In the genomic region with DNA sequence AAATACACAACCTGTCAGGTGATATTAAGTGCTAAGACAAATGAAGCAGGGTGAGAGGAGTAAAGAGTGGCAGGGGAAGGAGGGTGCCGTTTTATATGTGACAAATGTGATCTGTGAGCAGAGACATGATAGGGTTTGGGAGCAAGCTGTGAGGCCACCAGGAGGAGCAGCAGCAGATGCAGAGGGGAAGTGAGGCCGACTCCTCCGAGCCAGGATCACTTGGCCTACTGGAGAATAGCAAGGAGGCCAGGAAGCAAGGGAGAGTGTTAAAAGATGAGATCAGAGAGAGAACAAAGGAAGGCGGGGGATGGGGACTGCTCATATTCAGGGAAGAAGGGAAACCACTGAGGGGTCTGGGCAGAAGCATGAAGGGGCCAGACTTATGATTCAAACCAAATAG, we compare ENCODE assay signal across 9 cellular contexts.
A peak's percentile ranks its signal among the peaks of the same experiment; 100 is the strongest.
DNase-seq lines count a peak whose midpoint lies in the region; ATAC-seq and TF ChIP-seq lines count a peak whose summit lies in the region.
"Had no signal": no experiment of that assay in that cellular context is flagged by ENCODE, and none has a peak within 500 bp of the region (broad histone marks: within the 10 kb centered on the region; RNA-seq: fewer than 3 reads in every experiment).

No MANE protein-coding gene starts in this region.

- H3K27ac ChIP-seq in IMR-90 (ENCODE audit: insufficient read depth, low read length), result no peak overlapping the region

- no peak overlapping the region for H3K9ac ChIP-seq in IMR-90 (ENCODE audit: low read depth, low read length)

- intact Hi-C loops in IMR-90 (cut with micrococcal nuclease), result no loop called here

- H4K20me1 ChIP-seq in IMR-90 (ENCODE audit: insufficient read depth, low read length), result no peaks in the 10 kb centered on the region

- no peak overlapping the region for H2AK5ac ChIP-seq in IMR-90 (ENCODE audit: low read depth, low read length)

- no peak overlapping the region for H3K4me3 ChIP-seq in IMR-90 (ENCODE audit: insufficient read depth, low read depth, low read length)

- H2BK120ac ChIP-seq in IMR-90 (ENCODE audit: low read depth, low read length), result no peak overlapping the region

- no peak overlapping the region for H3K23ac ChIP-seq in IMR-90 (ENCODE audit: low read depth, low read length)

- H2BK15ac ChIP-seq in IMR-90 (ENCODE audit: low read depth, low read length), result no peak overlapping the region

- H3K9me1 ChIP-seq in IMR-90 (ENCODE audit: insufficient read depth, low read length), result peaks cover 3% of the 10 kb centered on the region; the same call in 1 of the 2 replicates

- H2BK5ac ChIP-seq in IMR-90 (ENCODE audit: low read depth, low read length, poor library complexity, severe bottlenecking), result no peak overlapping the region

- no peaks in the 10 kb centered on the region for H3K27me3 ChIP-seq in IMR-90 (ENCODE audit: control insufficient read depth, insufficient read depth, low read length)

- no peak overlapping the region for H3K56ac ChIP-seq in IMR-90 (ENCODE audit: extremely low read depth, insufficient read depth, low read length)

- in situ Hi-C loops in IMR-90 (cut with MboI; ENCODE audit: low sequenced_read_pairs), result loop anchor here (10.0 kb wide), 1 partner anchor 142 kb away; no protein-coding TSS in a partner anchor

- no peak for TF ChIP-seq POLR2A in IMR-90 (IDR thresholded peaks at IDR 0.05; ENCODE audit: low read depth, low read length)

- no peaks in the 10 kb centered on the region; a peak in 1 of 4 replicates for H3K79me1 ChIP-seq in IMR-90 (ENCODE audit: low read depth in 1 of 2, low read length in 2 of 2)

- 0 out of 2 replicates have a peak overlapping the region, but pooled peaks have one; percentile 27 for H3K18ac ChIP-seq in IMR-90 (ENCODE audit: low read depth, low read length)

- CTCF ChIA-PET in IMR-90 (lab: Yijun Ruan, JAX), result interaction anchor here (1.0 kb wide), 1 partner anchor 21 kb away, joined by 4 read pairs; no protein-coding TSS in a partner anchor

- TF ChIP-seq CTCF in IMR-90 (conservative IDR thresholded peaks at IDR 0.05; ENCODE audit: low read depth, low read length), result peak; percentile 52

- 47% methylated on average over 3 of the region's 4 CpGs; no CpG with 5 or more reads in 1 of the 2 experiments for WGBS in IMR-90 (ENCODE audit: extremely low coverage in 2 of 2, insufficient read length in 1 of 2), 2 experiments

- ATAC-seq in IMR-90 (ENCODE audit: low read depth) (peak; percentile 79), GM21717 (IDR thresholded peaks at IDR 0.05; ENCODE audit: unreplicated experiment) (no peak), HG02610 (IDR thresholded peaks at IDR 0.05; ENCODE audit: unreplicated experiment) (no peak), GM21390 (IDR thresholded peaks at IDR 0.05; ENCODE audit: unreplicated experiment) (no peak)

- no peak overlapping the region for H4K91ac ChIP-seq in IMR-90 (ENCODE audit: insufficient read depth, low read depth, low read length)

- H2BK20ac ChIP-seq in IMR-90 (ENCODE audit: low read depth, low read length), result no peak overlapping the region

- H2AK9ac ChIP-seq in IMR-90 (replicated peaks; ENCODE audit: low read depth, low read length, poor library complexity), result peak overlapping the region; percentile 14

- no TSS peak for BruUV-seq in IMR-90 (replicated peaks; lab: Mats Ljungman, UMichigan)

- H3K36me3 ChIP-seq in IMR-90 (ENCODE audit: control insufficient read depth, insufficient read depth, low read length), result peaks cover 11% of the 10 kb centered on the region

- H3K14ac ChIP-seq in IMR-90 (replicated peaks; ENCODE audit: low read depth, low read length), result no peak overlapping the region

- peak overlapping the region in 1 of 2 experiments; percentile 23; a peak in 1 of 4 replicates for H4K8ac ChIP-seq in IMR-90 (ENCODE audit: low read depth in 2 of 2, low read length in 2 of 2)

- H4K5ac ChIP-seq in IMR-90 (ENCODE audit: low read depth, low read length), result peak overlapping the region; percentile 42; the same call in 1 of the 2 replicates

- H3K4me2 ChIP-seq in IMR-90 (ENCODE audit: low read depth, low read length), result no peak overlapping the region

- DNase-seq in AG20443 (ENCODE audit: low spot score) (peak; percentile 61), IMR-90 (peak; percentile 70), amniotic epithelial cell (ENCODE audit: low read depth) (peak; percentile 51), kidney tubule cell (ENCODE audit: low spot score) (peak; percentile 75)
- no peak for DNase-seq in stimulated activated CD4-positive, alpha-beta T cell treated with anti-CD3 and anti-CD28 coated beads, Interleukin-15, amount 100 ng/mL, for 24 hours
- DNase-seq: SIG-M5 had no signal

- no peaks in the 10 kb centered on the region for H3K9me3 ChIP-seq in IMR-90 (ENCODE audit: control insufficient read depth, insufficient read depth, low read length)

- TF ChIP-seq RAD21 in IMR-90 (IDR thresholded peaks at IDR 0.05; ENCODE audit: low read length), result peak; percentile 67

- H3K4me1 ChIP-seq in IMR-90 (ENCODE audit: control insufficient read depth, insufficient read depth, low read length), result peaks cover 2% of the 10 kb centered on the region; the same call in 1 of the 2 replicates

- dilution Hi-C loops in IMR-90 (cut with HindIII; ENCODE audit: low sequenced_read_pairs, unreplicated experiment), result no loop called here

- H3K4ac ChIP-seq in IMR-90 (ENCODE audit: low read depth, low read length), result no peak overlapping the region

- peak overlapping the region; percentile 39 for H2AFZ ChIP-seq in IMR-90 (replicated peaks; ENCODE audit: low read length, poor library complexity)

- POLR2A ChIA-PET in IMR-90 (lab: Charles Lee; ENCODE audit: unreplicated experiment), result no interaction called here

TF ChIP-seq in IMR-90, 13 proteins besides CTCF, POLR2A, EP300 and RAD21:
- TF ChIP-seq, protein P1, sequence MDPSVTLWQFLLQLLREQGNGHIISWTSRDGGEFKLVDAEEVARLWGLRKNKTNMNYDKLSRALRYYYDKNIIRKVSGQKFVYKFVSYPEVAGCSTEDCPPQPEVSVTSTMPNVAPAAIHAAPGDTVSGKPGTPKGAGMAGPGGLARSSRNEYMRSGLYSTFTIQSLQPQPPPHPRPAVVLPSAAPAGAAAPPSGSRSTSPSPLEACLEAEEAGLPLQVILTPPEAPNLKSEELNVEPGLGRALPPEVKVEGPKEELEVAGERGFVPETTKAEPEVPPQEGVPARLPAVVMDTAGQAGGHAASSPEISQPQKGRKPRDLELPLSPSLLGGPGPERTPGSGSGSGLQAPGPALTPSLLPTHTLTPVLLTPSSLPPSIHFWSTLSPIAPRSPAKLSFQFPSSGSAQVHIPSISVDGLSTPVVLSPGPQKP (IDR thresholded peaks at IDR 0.05; ENCODE audit: borderline replicate concordance, low read depth, low read length), result no peak
- TF ChIP-seq BHLHE40 (IDR thresholded peaks at IDR 0.05; ENCODE audit: low read depth, low read length) (no peak), SMC3 (IDR thresholded peaks at IDR 0.05; ENCODE audit: low read depth, low read length) (peak; percentile 80), CEBPB (IDR thresholded peaks at IDR 0.05; ENCODE audit: low read depth, low read length) (no peak), FOS (IDR thresholded peaks at IDR 0.05; ENCODE audit: low read depth, low read length) (no peak), CHD1 (IDR thresholded peaks at IDR 0.05; ENCODE audit: low read depth, low read length) (no peak)
TF ChIP-seq in IMR-90: peak in this region for 1.
